9 cellular contexts compared by ENCODE assay signal in the genomic region with DNA sequence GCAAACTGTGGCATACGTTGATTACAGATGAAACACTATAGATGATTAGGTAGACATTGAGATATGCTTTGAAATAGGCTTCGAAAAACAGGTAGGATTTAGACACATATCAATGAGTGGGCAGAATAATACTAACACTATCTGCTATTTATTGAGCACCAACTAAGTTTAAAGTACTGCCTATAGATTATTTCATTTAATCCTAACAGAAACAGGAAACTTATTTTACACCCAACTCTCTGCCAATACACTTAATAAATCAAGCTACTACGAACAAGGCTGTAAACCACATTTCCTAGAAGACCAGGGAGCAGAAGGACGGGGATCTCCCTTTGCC. TPM values are rescaled to one million over a fixed set of nuclear protein-coding genes. Genes with fewer than 3 reads are reported as not detected.
DNase-seq lines count a peak whose midpoint lies in the region; ATAC-seq and TF ChIP-seq lines count a peak whose summit lies in the region.
"Had no signal": no experiment of that assay in that cellular context is flagged by ENCODE, and none has a peak within 500 bp of the region (broad histone marks: within the 10 kb centered on the region; RNA-seq: fewer than 3 reads in every experiment).

No MANE protein-coding gene starts in this region.

- H3K36me3 Mint-ChIP-seq in stimulated activated naive CD8-positive, alpha-beta T cell treated with anti-CD3 and anti-CD28 coated beads, Interleukin-15, Interleukin-2, amounts not matched to agents 100 ng/mL and 50 ng/mL, for 24 hours (ENCODE audit: low read depth) = peaks cover 4% of the 10 kb centered on the region
- H3K36me3 Mint-ChIP-seq in glutamatergic neuron (ENCODE audit: unreplicated experiment) = no peaks in the 10 kb centered on the region

- H3K27ac Mint-ChIP-seq in stimulated activated naive CD8-positive, alpha-beta T cell treated with anti-CD3 and anti-CD28 coated beads, Interleukin-15, Interleukin-2, amounts not matched to agents 100 ng/mL and 50 ng/mL, for 24 hours = peak overlapping the region; percentile 21
- peak overlapping the region; percentile 5 for H3K27ac Mint-ChIP-seq in glutamatergic neuron (ENCODE audit: unreplicated experiment)

- H3K27ac ChIP-seq in SJCRH30 = no peak overlapping the region; the same call in 1 of the 2 replicates
- H3K27ac ChIP-seq in uterus = no peak overlapping the region

- no peaks in the 10 kb centered on the region for H3K36me3 ChIP-seq in SJCRH30
- no peaks in the 10 kb centered on the region for H3K36me3 ChIP-seq in uterus
- H3K36me3 ChIP-seq: left lung had no signal

- TF ChIP-seq CTCF in glutamatergic neuron (IDR thresholded peaks at IDR 0.05; ENCODE audit: partially characterized antibody, unreplicated experiment) (no peak), uterus (IDR thresholded peaks at IDR 0.05) (no peak)

- DNase-seq in stimulated activated naive CD8-positive, alpha-beta T cell treated with anti-CD3 and anti-CD28 coated beads, Interleukin-15, Interleukin-2, amounts not matched to agents 100 U/mL and 50 U/mL, for 24 hours = no peak
- DNase-seq in SJCRH30 = no peak
- DNase-seq in glutamatergic neuron = no peak
- DNase-seq in uterus = no peak
- no peak for DNase-seq in activated gamma-delta T cell (lab: John Stamatoyannopoulos, UW)
- DNase-seq in stimulated activated CD4-positive, alpha-beta T cell treated with anti-CD3 and anti-CD28 coated beads, Interleukin-15, amount 100 ng/mL, for 24 hours = no peak

- ATAC-seq in stimulated activated naive CD8-positive, alpha-beta T cell treated with anti-CD3 and anti-CD28 coated beads, Interleukin-15, Interleukin-2, amounts not matched to agents 100 U/mL and 50 U/mL, for 24 hours = no peak
- no peak for ATAC-seq in GM21423 (IDR thresholded peaks at IDR 0.05; ENCODE audit: unreplicated experiment)

- TF ChIP-seq POLR2A in uterus (IDR thresholded peaks at IDR 0.05) = no peak

- peaks cover 2% of the 10 kb centered on the region for H3K4me1 ChIP-seq in SJCRH30
- peaks cover 0 to 6% of the 10 kb centered on the region in 2 donors for H3K4me1 ChIP-seq in uterus

- H3K9me3 Mint-ChIP-seq in stimulated activated naive CD8-positive, alpha-beta T cell treated with anti-CD3 and anti-CD28 coated beads, Interleukin-15, Interleukin-2, amounts not matched to agents 100 ng/mL and 50 ng/mL, for 24 hours = no peaks in the 10 kb centered on the region
- peaks cover 6% of the 10 kb centered on the region for H3K9me3 Mint-ChIP-seq in glutamatergic neuron (ENCODE audit: unreplicated experiment)

- H3K27me3 Mint-ChIP-seq in stimulated activated naive CD8-positive, alpha-beta T cell treated with anti-CD3 and anti-CD28 coated beads, Interleukin-15, Interleukin-2, amounts not matched to agents 100 ng/mL and 50 ng/mL, for 24 hours = peaks cover 7% of the 10 kb centered on the region
- peaks cover 8% of the 10 kb centered on the region for H3K27me3 Mint-ChIP-seq in glutamatergic neuron (ENCODE audit: unreplicated experiment)

- H3K9me3 ChIP-seq in SJCRH30 (replicated peaks) (no peaks in the 10 kb centered on the region), uterus (no peaks in the 10 kb centered on the region)
- H3K9me3 ChIP-seq: left lung had no signal

- peak overlapping the region; percentile 94 for H3K4me3 ChIP-seq in SJCRH30
- peak overlapping the region; percentile 58 to 90 for H3K4me3 ChIP-seq in uterus

- H3K27me3 ChIP-seq in SJCRH30 (no peaks in the 10 kb centered on the region), uterus (no peaks in the 10 kb centered on the region)
- H3K27me3 ChIP-seq: left lung had no signal

- peak overlapping the region; percentile 63 for H3K4me3 Mint-ChIP-seq in stimulated activated naive CD8-positive, alpha-beta T cell treated with anti-CD3 and anti-CD28 coated beads, Interleukin-15, Interleukin-2, amounts not matched to agents 100 ng/mL and 50 ng/mL, for 24 hours
- H3K4me3 Mint-ChIP-seq in glutamatergic neuron (ENCODE audit: unreplicated experiment) = peak overlapping the region; percentile 69

- intact Hi-C loops in uterus (cut with DNase I; ENCODE audit: low total_unique reads) = no loop called here

- H3K4me1 Mint-ChIP-seq in stimulated activated naive CD8-positive, alpha-beta T cell treated with anti-CD3 and anti-CD28 coated beads, Interleukin-15, Interleukin-2, amounts not matched to agents 100 ng/mL and 50 ng/mL, for 24 hours (ENCODE audit: low read depth) = peaks cover 30% of the 10 kb centered on the region
- H3K4me1 Mint-ChIP-seq in glutamatergic neuron (ENCODE audit: low read depth, unreplicated experiment) = peaks cover 28% of the 10 kb centered on the region

RNA-seq across cellular contexts. Expression of a gene that starts 0.4 kb away (rescaled TPM):
- 119 and 124 TPM in 2 replicates for total RNA-seq in SJCRH30 (2014; rRNA removed; shearing (Covaris generic))
- total RNA-seq in glutamatergic neuron (ENCODE audit: unreplicated experiment) (50.5 TPM), uterus (10 to 100 TPM; 21.0 to 54.5 (median 37.1) TPM)
